In the genomic region with DNA sequence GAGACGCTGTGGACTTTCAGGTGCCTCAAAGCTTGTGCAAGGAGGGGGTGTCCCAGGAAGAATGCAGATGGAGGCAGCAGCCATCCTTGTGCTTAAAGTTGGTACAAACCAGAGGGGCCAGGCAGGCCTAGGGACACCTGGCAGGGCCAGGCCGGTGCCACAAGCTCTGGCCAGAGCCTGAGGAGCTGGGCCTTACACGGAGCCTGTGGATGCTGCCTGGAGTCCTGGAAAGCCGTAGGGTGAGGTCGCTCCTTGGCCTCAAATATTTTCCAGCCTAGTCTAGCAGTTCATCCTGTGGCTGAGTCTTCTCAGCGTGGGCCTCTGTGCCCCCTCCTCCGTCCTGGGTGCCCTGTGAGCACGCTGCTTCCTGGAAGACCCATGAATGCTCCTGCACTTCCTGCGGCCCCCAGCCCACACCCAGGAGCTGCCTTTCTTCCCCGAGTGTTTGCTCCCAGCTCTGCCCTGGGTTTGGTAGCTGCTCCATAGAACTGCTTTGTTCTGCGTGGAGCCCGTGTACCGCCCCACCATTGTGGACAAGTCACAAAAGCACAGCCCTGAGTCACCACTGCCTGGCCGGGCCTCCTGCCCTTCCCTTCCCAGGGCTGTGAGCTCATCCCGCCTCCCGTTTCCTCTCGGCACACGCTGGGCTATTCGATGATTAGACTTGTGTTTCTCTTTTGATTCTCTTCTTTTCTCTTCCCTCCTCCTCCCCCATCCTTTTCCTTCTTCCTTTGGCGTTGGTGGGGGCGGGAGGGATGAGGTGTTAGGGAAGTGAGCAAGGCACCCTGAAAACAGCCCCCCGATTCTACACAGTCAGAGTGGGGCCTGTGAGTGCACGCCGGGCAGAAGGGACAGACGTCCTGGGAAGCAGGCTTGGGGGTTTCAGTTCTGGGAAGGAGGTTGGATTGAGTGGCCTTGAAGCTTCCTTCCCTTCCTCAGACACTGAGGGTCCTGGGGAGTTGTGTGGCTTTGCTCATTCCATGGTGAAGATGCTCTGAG, we compare ENCODE assay signal across 12 cellular contexts.
DNase-seq lines count a peak whose midpoint lies in the region; ATAC-seq and TF ChIP-seq lines count a peak whose summit lies in the region.
"Had no signal": no experiment of that assay in that cellular context is flagged by ENCODE, and none has a peak within 500 bp of the region (broad histone marks: within the 10 kb centered on the region; RNA-seq: fewer than 3 reads in every experiment).

No MANE protein-coding gene starts in this region.

- ATAC-seq in HG03097 (IDR thresholded peaks at IDR 0.05; ENCODE audit: low FRiP score, unreplicated experiment), result no peak
- no peak for ATAC-seq in activated T-cell treated with anti-CD3 and anti-CD28 coated beads, Interleukin-2, amount 50 U/mL, for 4 hours

- peaks cover 16% of the 10 kb centered on the region for H3K4me1 Mint-ChIP-seq in nephron progenitor cell
- no peaks in the 10 kb centered on the region for H3K4me1 Mint-ChIP-seq in activated T-cell treated with anti-CD3 and anti-CD28 coated beads, Interleukin-2, amount 50 U/mL, for 4 hours (ENCODE audit: low read depth)
- H3K4me1 Mint-ChIP-seq: activated naive CD8-positive, alpha-beta T cell treated with anti-CD3 and anti-CD28 coated beads, Interleukin-2, amount 10 ng/mL, durations not matched to agents 7 days and 5 days; stimulated activated memory B cell treated with anti-CD40 and anti-IgM and Interleukin-4, amounts not matched to agents 10 μg/mL and 1 μg/mL and 100 μg/mL, for 72 hours had no signal

- POLR2A ChIA-PET in RWPE1 (lab: Yijun Ruan, JAX; ENCODE audit: low non-redundant PET), result no interaction called here

- H3K27me3 Mint-ChIP-seq in nephron progenitor cell (ENCODE audit: low read depth, poor library complexity), result peaks cover 17% of the 10 kb centered on the region
- peaks cover 6% of the 10 kb centered on the region for H3K27me3 Mint-ChIP-seq in activated T-cell treated with anti-CD3 and anti-CD28 coated beads, Interleukin-2, amount 50 U/mL, for 4 hours (ENCODE audit: low read depth)
- H3K27me3 Mint-ChIP-seq: activated naive CD8-positive, alpha-beta T cell treated with anti-CD3 and anti-CD28 coated beads, Interleukin-2, amount 10 ng/mL, durations not matched to agents 7 days and 5 days had no signal

- H3K36me3 Mint-ChIP-seq in nephron progenitor cell (ENCODE audit: low read depth), result no peaks in the 10 kb centered on the region
- H3K36me3 Mint-ChIP-seq in activated T-cell treated with anti-CD3 and anti-CD28 coated beads, Interleukin-2, amount 50 U/mL, for 4 hours (ENCODE audit: insufficient read depth), result no peaks in the 10 kb centered on the region
- H3K36me3 Mint-ChIP-seq: activated naive CD8-positive, alpha-beta T cell treated with anti-CD3 and anti-CD28 coated beads, Interleukin-2, amount 10 ng/mL, durations not matched to agents 7 days and 5 days; stimulated activated memory B cell treated with anti-CD40 and anti-IgM and Interleukin-4, amounts not matched to agents 10 μg/mL and 1 μg/mL and 100 μg/mL, for 72 hours had no signal

- TF ChIP-seq CTCF in RWPE1 (conservative IDR thresholded peaks at IDR 0.05; ENCODE audit: low read depth) (no peak), nephron progenitor cell (IDR thresholded peaks at IDR 0.05) (no peak)

- peak overlapping the region; percentile 8; the same call in 1 of the 2 replicates for H3K27ac ChIP-seq in RWPE1

- DNase-seq in AG08396 (ENCODE audit: low spot score) (peak; percentile 51), RWPE1 (ENCODE audit: low spot score) (peak; percentile 69), glomerular endothelial cell (ENCODE audit: extremely low read depth, low read depth, low spot score) (peak; percentile 39), nephron progenitor cell (no peak), NCI-H2196 (lab: John Stamatoyannopoulos, UW; ENCODE audit: unreplicated experiment) (no peak)
- no peak for DNase-seq in activated T-cell treated with anti-CD3 and anti-CD28 coated beads, Interleukin-2, amount 50 U/mL, for 48 hours
- DNase-seq in activated T-cell treated with anti-CD3 and anti-CD28 coated beads, Interleukin-2, amount 50 U/mL, for 4 hours, result no peak
- DNase-seq: activated naive CD8-positive, alpha-beta T cell treated with anti-CD3 and anti-CD28 coated beads, Interleukin-2, amount 10 ng/mL, durations not matched to agents 7 days and 5 days; foreskin melanocyte; retina had no signal

- H3K4me3 Mint-ChIP-seq in nephron progenitor cell, result no peak overlapping the region
- H3K4me3 Mint-ChIP-seq in activated T-cell treated with anti-CD3 and anti-CD28 coated beads, Interleukin-2, amount 50 U/mL, for 4 hours, result no peak overlapping the region
- H3K4me3 Mint-ChIP-seq: activated naive CD8-positive, alpha-beta T cell treated with anti-CD3 and anti-CD28 coated beads, Interleukin-2, amount 10 ng/mL, durations not matched to agents 7 days and 5 days; stimulated activated memory B cell treated with anti-CD40 and anti-IgM and Interleukin-4, amounts not matched to agents 10 μg/mL and 1 μg/mL and 100 μg/mL, for 72 hours had no signal

- CTCF ChIA-PET in RWPE1 (lab: Yijun Ruan, JAX), result interaction anchor here (0.7 kb wide), 1 partner anchor 390 kb away, joined by 4 read pairs; no protein-coding TSS in a partner anchor

- peak overlapping the region; percentile 88 for H3K27ac Mint-ChIP-seq in nephron progenitor cell
- H3K27ac Mint-ChIP-seq: activated naive CD8-positive, alpha-beta T cell treated with anti-CD3 and anti-CD28 coated beads, Interleukin-2, amount 10 ng/mL, durations not matched to agents 7 days and 5 days; stimulated activated memory B cell treated with anti-CD40 and anti-IgM and Interleukin-4, amounts not matched to agents 10 μg/mL and 1 μg/mL and 100 μg/mL, for 72 hours had no signal

- H3K9me3 Mint-ChIP-seq in nephron progenitor cell, result peaks cover 5% of the 10 kb centered on the region
- no peaks in the 10 kb centered on the region for H3K9me3 Mint-ChIP-seq in activated T-cell treated with anti-CD3 and anti-CD28 coated beads, Interleukin-2, amount 50 U/mL, for 4 hours
- H3K9me3 Mint-ChIP-seq: activated naive CD8-positive, alpha-beta T cell treated with anti-CD3 and anti-CD28 coated beads, Interleukin-2, amount 10 ng/mL, durations not matched to agents 7 days and 5 days; stimulated activated memory B cell treated with anti-CD40 and anti-IgM and Interleukin-4, amounts not matched to agents 10 μg/mL and 1 μg/mL and 100 μg/mL, for 72 hours had no signal

Comparison
In these comparisons a context has a peak if more than half of its experiments do, and no peak if none do; other contexts are left out.
1. DNase-seq: peak in AG08396 (single experiment), RWPE1 (single experiment) and glomerular endothelial cell (single experiment); none in nephron progenitor cell (single experiment), NCI-H2196 (single experiment), activated T-cell treated with anti-CD3 and anti-CD28 coated beads, Interleukin-2, amount 50 U/mL, for 48 hours (0 of 2) and activated T-cell treated with anti-CD3 and anti-CD28 coated beads, Interleukin-2, amount 50 U/mL, for 4 hours (single experiment).